Comparison of ENCODE assay signal across 12 cellular contexts in the genomic region with DNA sequence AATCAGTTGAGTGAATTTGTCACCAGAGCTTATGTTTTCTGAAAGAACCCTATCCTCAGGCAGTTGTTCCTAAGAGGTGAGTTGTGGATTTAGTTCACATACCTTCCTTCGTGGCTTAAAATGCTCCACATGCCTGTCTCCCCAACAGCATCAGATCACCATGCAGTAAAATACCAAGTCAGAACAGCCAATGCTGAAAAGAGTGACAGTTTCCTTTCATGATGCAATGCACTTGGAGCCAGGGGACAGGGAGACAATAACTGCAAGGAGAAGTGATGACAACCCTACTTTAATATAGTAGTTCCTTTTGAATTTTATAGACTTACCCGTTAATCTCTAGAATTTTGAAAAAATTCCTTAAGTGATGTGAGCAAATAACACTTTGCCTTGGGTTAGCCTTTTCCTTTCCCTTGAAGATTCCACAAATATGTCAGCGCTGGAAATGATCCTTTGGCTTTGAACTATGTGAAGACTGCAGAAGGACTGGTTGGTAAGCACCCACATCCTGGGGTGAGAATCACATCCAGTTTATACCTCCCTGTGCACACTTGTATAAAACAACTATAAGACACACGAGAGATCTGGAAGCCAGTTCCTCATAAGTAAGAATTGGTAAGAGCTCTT.
DNase-seq lines count a peak whose midpoint lies in the region; ATAC-seq and TF ChIP-seq lines count a peak whose summit lies in the region.
"Had no signal": no experiment of that assay in that cellular context is flagged by ENCODE, and none has a peak within 500 bp of the region (broad histone marks: within the 10 kb centered on the region; RNA-seq: fewer than 3 reads in every experiment).

No MANE protein-coding gene starts in this region.

- TF ChIP-seq POLR2A in breast epithelium (IDR thresholded peaks at IDR 0.05) (no peak), vagina (IDR thresholded peaks at IDR 0.05) (no peak)

- H3K4me3 ChIP-seq in breast epithelium (peak overlapping the region in 2 of 3 donors; percentile 5 to 44), vagina (peak overlapping the region in 1 of 2 donors; percentile 29)

- intact Hi-C loops in breast epithelium (cut with DNase I; ENCODE audit: low total_unique reads): no loop called here
- intact Hi-C loops in vagina (cut with DNase I): loop anchor here (5.0 kb wide), 1 partner anchor 1441 kb away; the partner anchor contains the start of gene SLC36A4
- intact Hi-C loops in head of caudate nucleus (cut with DNase I): no loop called here

- H3K9me3 ChIP-seq in breast epithelium (no peaks in the 10 kb centered on the region), vagina (no peaks in the 10 kb centered on the region)

- peak overlapping the region; percentile 18 for H3K4me3 Mint-ChIP-seq in activated naive CD8-positive, alpha-beta T cell treated with anti-CD3 and anti-CD28 coated beads, Interleukin-2, amount 10 ng/mL, durations not matched to agents 7 days and 5 days
- H3K4me3 Mint-ChIP-seq in activated naive CD8-positive, alpha-beta T cell treated with anti-CD3 and anti-CD28 coated beads for 36 hours: no peak overlapping the region
- H3K4me3 Mint-ChIP-seq: H9 had no signal

- H3K27me3 Mint-ChIP-seq in activated naive CD8-positive, alpha-beta T cell treated with anti-CD3 and anti-CD28 coated beads, Interleukin-2, amount 10 ng/mL, durations not matched to agents 7 days and 5 days: peaks cover 2% of the 10 kb centered on the region
- H3K27me3 Mint-ChIP-seq in activated naive CD8-positive, alpha-beta T cell treated with anti-CD3 and anti-CD28 coated beads for 36 hours: no peaks in the 10 kb centered on the region

- H3K27me3 ChIP-seq in breast epithelium (no peaks in the 10 kb centered on the region), vagina (no peaks in the 10 kb centered on the region)

- no peak overlapping the region for H3K27ac Mint-ChIP-seq in activated naive CD8-positive, alpha-beta T cell treated with anti-CD3 and anti-CD28 coated beads, Interleukin-2, amount 10 ng/mL, durations not matched to agents 7 days and 5 days
- no peak overlapping the region for H3K27ac Mint-ChIP-seq in activated naive CD8-positive, alpha-beta T cell treated with anti-CD3 and anti-CD28 coated beads for 36 hours
- H3K27ac Mint-ChIP-seq: activated T-helper 2 cell treated with anti-CD3 and anti-CD28 coated beads, Interferon-gamma antibody, Interleukin-2, Interleukin-4, amounts not matched to agents 10 μg/mL and 5 μg/mL and 100 μg/mL, durations not matched to agents 14 hours and 24 hours and 36 hours; H9 had no signal

- H3K27ac ChIP-seq in breast epithelium (peak overlapping the region; percentile 61 to 79), vagina (peak overlapping the region; percentile 22)

- H3K4me1 ChIP-seq in breast epithelium (no peaks in the 10 kb centered on the region), vagina (peaks cover 9% of the 10 kb centered on the region)

- no peak for DNase-seq in activated naive CD8-positive, alpha-beta T cell treated with anti-CD3 and anti-CD28 coated beads, Interleukin-2, amount 10 ng/mL, durations not matched to agents 7 days and 5 days
- no peak for DNase-seq in activated naive CD8-positive, alpha-beta T cell treated with anti-CD3 and anti-CD28 coated beads for 36 hours
- DNase-seq in breast epithelium (ENCODE audit: low spot score in 2 of 2): no peak
- peak; percentile 70 for DNase-seq in myocyte (ENCODE audit: low read depth)
- no peak for DNase-seq in vagina (ENCODE audit: extremely low spot score in 2 of 2)
- DNase-seq in head of caudate nucleus: no peak
- no peak for DNase-seq in NCI-H2196 (lab: John Stamatoyannopoulos, UW; ENCODE audit: unreplicated experiment)
- DNase-seq: H9, NCI-H510A treated with DMSO at 0.1 percent for 48 hours, T-helper 9 cell had no signal

- POLR2A ChIA-PET in activated naive CD8-positive, alpha-beta T cell treated with anti-CD3 and anti-CD28 coated beads, Interleukin-2, amount 10 ng/mL, durations not matched to agents 7 days and 5 days (lab: Charles Lee): no interaction called here

- ATAC-seq in activated naive CD8-positive, alpha-beta T cell treated with anti-CD3 and anti-CD28 coated beads, Interleukin-2, amount 10 ng/mL, durations not matched to agents 7 days and 5 days (ENCODE audit: low read depth): peak; percentile 45
- ATAC-seq in GM21529 (IDR thresholded peaks at IDR 0.05; ENCODE audit: unreplicated experiment): no peak

- TF ChIP-seq CTCF in breast epithelium (IDR thresholded peaks at IDR 0.05): no peak
- TF ChIP-seq CTCF in vagina (IDR thresholded peaks at IDR 0.05): no peak

- H3K36me3 ChIP-seq in breast epithelium (no peaks in the 10 kb centered on the region), vagina (no peaks in the 10 kb centered on the region)

- H3K36me3 Mint-ChIP-seq in activated naive CD8-positive, alpha-beta T cell treated with anti-CD3 and anti-CD28 coated beads, Interleukin-2, amount 10 ng/mL, durations not matched to agents 7 days and 5 days: peaks cover 2% of the 10 kb centered on the region
- no peaks in the 10 kb centered on the region for H3K36me3 Mint-ChIP-seq in activated naive CD8-positive, alpha-beta T cell treated with anti-CD3 and anti-CD28 coated beads for 36 hours

- H3K4me1 Mint-ChIP-seq in activated naive CD8-positive, alpha-beta T cell treated with anti-CD3 and anti-CD28 coated beads, Interleukin-2, amount 10 ng/mL, durations not matched to agents 7 days and 5 days: peaks cover 6% of the 10 kb centered on the region
- peaks cover 5% of the 10 kb centered on the region for H3K4me1 Mint-ChIP-seq in activated naive CD8-positive, alpha-beta T cell treated with anti-CD3 and anti-CD28 coated beads for 36 hours

- H3K9me3 Mint-ChIP-seq in activated naive CD8-positive, alpha-beta T cell treated with anti-CD3 and anti-CD28 coated beads, Interleukin-2, amount 10 ng/mL, durations not matched to agents 7 days and 5 days: no peaks in the 10 kb centered on the region
- H3K9me3 Mint-ChIP-seq in activated naive CD8-positive, alpha-beta T cell treated with anti-CD3 and anti-CD28 coated beads for 36 hours: no peaks in the 10 kb centered on the region
- H3K9me3 Mint-ChIP-seq: activated T-helper 2 cell treated with anti-CD3 and anti-CD28 coated beads, Interferon-gamma antibody, Interleukin-2, Interleukin-4, amounts not matched to agents 10 μg/mL and 5 μg/mL and 100 μg/mL, durations not matched to agents 14 hours and 24 hours and 36 hours; H9 had no signal
